8 cellular contexts compared by ENCODE assay signal in genomic region chr17:68204736-68205135, GRCh38. TPM values are rescaled to one million over a fixed set of nuclear protein-coding genes. Genes with fewer than 3 reads are reported as not detected.
DNase-seq lines count a peak whose midpoint lies in the region; ATAC-seq and TF ChIP-seq lines count a peak whose summit lies in the region.

No MANE protein-coding gene starts in this region.

- no CpG with 5 or more reads among the region's 22 CpGs for WGBS in iPS DF 6.9 (ENCODE audit: insufficient coverage, insufficient read length)

- H3K4me3 ChIP-seq in HFF-Myc (replicated peaks; ENCODE audit: low read depth, low read length): peak overlapping the region; percentile 59
- H3K4me3 ChIP-seq in iPS DF 6.9 (ENCODE audit: low read length): peak overlapping the region; percentile 64; the same call in 1 of the 2 replicates

- H3K27ac ChIP-seq in iPS DF 6.9 (ENCODE audit: low read length): no peak overlapping the region

- no peaks in the 10 kb centered on the region for H3K36me3 ChIP-seq in iPS DF 6.9 (ENCODE audit: control insufficient read depth, insufficient read depth, low read length)

- H3K4me1 Mint-ChIP-seq in activated CD4-positive, alpha-beta memory T cell treated with anti-CD3 and anti-CD28 coated beads for 36 hours (ENCODE audit: low read depth): peaks cover 36% of the 10 kb centered on the region
- H3K4me1 Mint-ChIP-seq in stimulated activated memory B cell treated with anti-CD40 and anti-IgM and Interleukin-4, amounts not matched to agents 10 μg/mL and 1 μg/mL and 100 μg/mL, for 72 hours: peaks cover 32% of the 10 kb centered on the region

- peaks cover 22% of the 10 kb centered on the region for H3K27me3 ChIP-seq in iPS DF 6.9 (ENCODE audit: control insufficient read depth, insufficient read depth, low read length)

- POLR2A ChIA-PET in activated CD4-positive, alpha-beta memory T cell treated with anti-CD3 and anti-CD28 coated beads for 36 hours (lab: Charles Lee): interaction anchor here (0.6 to 2.2 kb wide), 5 partner anchors 8 to 253 kb away, joined by 3 to 21 read pairs (median 10); partner anchors contain the start of genes AMZ2 and WIPI1

- no peak overlapping the region for H3K27ac Mint-ChIP-seq in activated CD4-positive, alpha-beta memory T cell treated with anti-CD3 and anti-CD28 coated beads for 36 hours
- H3K27ac Mint-ChIP-seq in stimulated activated memory B cell treated with anti-CD40 and anti-IgM and Interleukin-4, amounts not matched to agents 10 μg/mL and 1 μg/mL and 100 μg/mL, for 72 hours: peak overlapping the region; percentile 92

- no peaks in the 10 kb centered on the region for H3K9me3 Mint-ChIP-seq in activated CD4-positive, alpha-beta memory T cell treated with anti-CD3 and anti-CD28 coated beads for 36 hours
- H3K9me3 Mint-ChIP-seq in stimulated activated memory B cell treated with anti-CD40 and anti-IgM and Interleukin-4, amounts not matched to agents 10 μg/mL and 1 μg/mL and 100 μg/mL, for 72 hours: no peaks in the 10 kb centered on the region

- no peaks in the 10 kb centered on the region for H3K9me3 ChIP-seq in iPS DF 6.9 (ENCODE audit: control insufficient read depth, insufficient read depth, low read length)

- H3K27me3 Mint-ChIP-seq in activated CD4-positive, alpha-beta memory T cell treated with anti-CD3 and anti-CD28 coated beads for 36 hours: peaks cover 4% of the 10 kb centered on the region
- peaks cover 8% of the 10 kb centered on the region for H3K27me3 Mint-ChIP-seq in stimulated activated memory B cell treated with anti-CD40 and anti-IgM and Interleukin-4, amounts not matched to agents 10 μg/mL and 1 μg/mL and 100 μg/mL, for 72 hours

- peak overlapping the region; percentile 81 for H3K4me3 Mint-ChIP-seq in activated CD4-positive, alpha-beta memory T cell treated with anti-CD3 and anti-CD28 coated beads for 36 hours
- H3K4me3 Mint-ChIP-seq in stimulated activated memory B cell treated with anti-CD40 and anti-IgM and Interleukin-4, amounts not matched to agents 10 μg/mL and 1 μg/mL and 100 μg/mL, for 72 hours: peak overlapping the region; percentile 91

- peaks cover 4% of the 10 kb centered on the region; the same call in 1 of the 2 replicates for H3K4me1 ChIP-seq in iPS DF 6.9 (ENCODE audit: control insufficient read depth, insufficient read depth, low read length)

- intact Hi-C loops in activated CD4-positive, alpha-beta memory T cell treated with anti-CD3 and anti-CD28 coated beads for 36 hours (cut with micrococcal nuclease): loop anchor here (2.0 to 5.0 kb wide), 3 partner anchors 207 to 256 kb away; partner anchors contain the start of gene C17orf58

- peak; percentile 43 for ATAC-seq in stimulated activated memory B cell treated with anti-CD40 and anti-IgM and Interleukin-4, amounts not matched to agents 10 μg/mL and 1 μg/mL and 100 μg/mL, for 72 hours

- CTCF ChIA-PET in activated CD4-positive, alpha-beta memory T cell treated with anti-CD3 and anti-CD28 coated beads for 36 hours (lab: Charles Lee): interaction anchor here (0.6 to 3.0 kb wide), 19 partner anchors 8 to 302 kb away, joined by 3 to 20 read pairs (median 3); partner anchors contain the start of gene AMZ2

- no peak for TF ChIP-seq CTCF in HFF-Myc (IDR thresholded peaks at IDR 0.05; ENCODE audit: low read depth, low read length, missing control alignments)

- peaks cover 14% of the 10 kb centered on the region for H3K36me3 Mint-ChIP-seq in activated CD4-positive, alpha-beta memory T cell treated with anti-CD3 and anti-CD28 coated beads for 36 hours
- H3K36me3 Mint-ChIP-seq in stimulated activated memory B cell treated with anti-CD40 and anti-IgM and Interleukin-4, amounts not matched to agents 10 μg/mL and 1 μg/mL and 100 μg/mL, for 72 hours: peaks cover 11% of the 10 kb centered on the region

- peak; percentile 29 for DNase-seq in CD1c-positive myeloid dendritic cell (ENCODE audit: extremely low spot score)
- DNase-seq in HFF-Myc (ENCODE audit: extremely low read depth, low read depth): no peak
- peak; percentile 46 for DNase-seq in activated CD4-positive, alpha-beta memory T cell treated with anti-CD3 and anti-CD28 coated beads for 36 hours
- no peak for DNase-seq in iPS DF 6.9 (ENCODE audit: low read depth, low spot score)
- no peak for DNase-seq in stimulated activated CD4-positive, alpha-beta T cell treated with anti-CD3 and anti-CD28 coated beads, Interleukin-2, amount 100 ng/mL, for 48 hours
- no peak for DNase-seq in NCI-H1436 treated with DMSO at 0.1 percent for 48 hours (lab: John Stamatoyannopoulos, UW)
- DNase-seq in RPMI8226: no peak

RNA-seq across cellular contexts. Expression of gene AMZ2, which starts 43.1 kb away (rescaled TPM):
- 100 to 1,000 TPM; 134 to 146 TPM for total RNA-seq in activated CD4-positive, alpha-beta memory T cell treated with anti-CD3 and anti-CD28 coated beads for 36 hours

Comparison
In these comparisons a context has a peak if more than half of its experiments do, and no peak if none do; other contexts are left out.
1. DNase-seq: peak in CD1c-positive myeloid dendritic cell (single experiment) and activated CD4-positive, alpha-beta memory T cell treated with anti-CD3 and anti-CD28 coated beads for 36 hours (single experiment); none in HFF-Myc (single experiment), iPS DF 6.9 (single experiment), stimulated activated CD4-positive, alpha-beta T cell treated with anti-CD3 and anti-CD28 coated beads, Interleukin-2, amount 100 ng/mL, for 48 hours (0 of 2), NCI-H1436 treated with DMSO at 0.1 percent for 48 hours (single experiment) and RPMI8226 (single experiment).